ENCODE assay signal across 2 cellular contexts in the genomic region with DNA sequence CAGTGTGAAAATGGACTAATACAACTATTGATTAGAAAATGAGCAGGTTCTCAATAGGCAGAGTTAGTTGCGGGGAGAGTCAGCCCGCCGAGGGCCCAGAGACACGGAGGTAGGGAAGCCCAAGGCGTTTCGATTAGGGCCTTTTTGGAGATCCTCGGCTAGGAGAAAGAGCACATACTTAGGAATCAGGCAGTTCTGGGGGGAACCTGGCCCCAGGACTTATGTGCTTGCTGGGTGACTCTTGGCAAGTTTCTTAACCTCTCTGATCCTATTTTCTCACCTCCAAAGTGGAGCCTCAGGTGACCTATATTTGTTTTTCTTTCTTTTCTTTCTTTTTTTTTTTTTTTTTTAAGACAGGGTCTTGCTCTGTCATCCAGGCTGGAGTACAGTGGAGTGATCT.
TF ChIP-seq lines count a peak whose summit lies in the region.

No MANE protein-coding gene starts in this region.

TF ChIP-seq in K562, 482 proteins besides CTCF, POLR2A, EP300 and RAD21 (continued from another document):
- TF ChIP-seq TRIM28 (IDR thresholded peaks at IDR 0.05): no peak
- no peak for TF ChIP-seq FOXJ3 (CRISPR knock-in tag; IDR thresholded peaks at IDR 0.05)
- TF ChIP-seq ZNF282 (CRISPR knock-in tag; IDR thresholded peaks at IDR 0.05): no peak
- peak; percentile 47; the same call in 1 of the 2 replicates for TF ChIP-seq BCOR (IDR thresholded peaks at IDR 0.05)

TF ChIP-seq in HepG2, 621 proteins besides CTCF, POLR2A, EP300 and RAD21 (continued from another document):
- TF ChIP-seq ZNF281 (CRISPR knock-in tag; IDR thresholded peaks at IDR 0.05; ENCODE audit: borderline replicate concordance): no peak
- no peak for TF ChIP-seq DMAP1 (CRISPR knock-in tag; IDR thresholded peaks at IDR 0.05)
- no peak for TF ChIP-seq ZNF264 (CRISPR knock-in tag; IDR thresholded peaks at IDR 0.05)
- no peak for TF ChIP-seq ZKSCAN8 (CRISPR knock-in tag; IDR thresholded peaks at IDR 0.05; ENCODE audit: borderline replicate concordance)
- no peak for TF ChIP-seq ZNF317 (CRISPR knock-in tag; IDR thresholded peaks at IDR 0.05)
- TF ChIP-seq ZSCAN29 (CRISPR knock-in tag; conservative IDR thresholded peaks at IDR 0.05): no peak
